In the genomic region with DNA sequence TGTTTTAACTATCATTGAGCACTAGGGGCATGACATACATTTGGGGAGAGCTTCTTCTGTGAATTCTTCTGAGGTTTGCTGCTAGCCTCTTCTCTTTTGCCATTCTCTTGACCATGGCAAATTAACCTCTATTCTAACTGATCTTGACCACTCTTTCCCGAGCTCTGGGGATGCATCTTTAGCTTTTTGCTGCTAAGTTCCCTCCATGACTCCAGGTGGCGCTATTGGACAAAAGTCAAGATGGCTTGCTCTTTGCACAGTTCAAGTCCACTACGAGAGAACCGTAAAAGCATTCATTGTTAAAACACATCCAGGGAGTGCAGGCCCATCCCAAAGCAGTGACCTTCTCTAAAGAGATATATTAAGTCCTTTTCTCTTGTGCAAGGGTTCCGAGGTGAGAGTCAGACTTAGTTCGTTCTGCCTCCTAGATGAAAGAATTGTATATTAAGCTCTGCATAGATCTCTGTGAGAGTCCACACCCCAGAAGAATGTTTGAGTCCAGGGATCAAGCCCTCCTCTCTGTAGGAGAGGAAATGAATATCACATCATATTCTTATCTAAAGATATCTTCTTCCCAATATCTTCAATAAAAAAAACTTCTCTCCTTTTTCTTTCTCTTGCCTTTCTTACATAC, we compare ENCODE assay signal across 1 cellular context.
TF ChIP-seq lines count a peak whose summit lies in the region.

No MANE protein-coding gene starts in this region.

TF ChIP-seq in H1, 55 proteins besides CTCF, POLR2A, EP300 and RAD21 (continued from another document):
- no peak for TF ChIP-seq TAF1 (IDR thresholded peaks at IDR 0.05; ENCODE audit: low read depth, low read length)
- TF ChIP-seq CTBP2 (IDR thresholded peaks at IDR 0.05; ENCODE audit: borderline replicate concordance, insufficient read depth, insufficient read length, low read length), result no peak
